Comparison of ENCODE assay signal across 11 cellular contexts in the genomic region with DNA sequence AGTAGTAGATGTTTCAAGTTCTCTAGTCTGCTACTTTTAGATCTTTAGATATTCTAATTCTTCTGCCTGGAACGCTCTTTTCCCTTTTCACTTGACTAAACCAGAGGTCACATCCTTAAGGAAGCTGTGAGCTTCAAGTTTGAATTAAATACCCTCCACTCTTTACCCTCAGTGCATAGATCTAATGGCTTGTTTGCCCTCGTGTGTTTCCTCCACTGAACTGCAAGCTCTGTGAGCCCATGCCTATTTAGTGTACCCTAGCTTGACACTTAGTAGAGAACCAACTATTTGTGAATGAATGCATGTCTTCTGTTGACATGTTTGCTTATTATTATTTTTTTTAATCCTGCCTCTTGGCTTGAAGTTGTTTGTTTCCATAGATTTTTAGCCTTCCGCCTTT.
DNase-seq lines count a peak whose midpoint lies in the region; FAIRE-seq and TF ChIP-seq lines count a peak whose summit lies in the region.
"Had no signal": no experiment of that assay in that cellular context is flagged by ENCODE, and none has a peak within 500 bp of the region (broad histone marks: within the 10 kb centered on the region; RNA-seq: fewer than 3 reads in every experiment).

No MANE protein-coding gene starts in this region.

- no peak overlapping the region for H4K8ac ChIP-seq in H1 (ENCODE audit: extremely low read depth, insufficient read depth, low read length)

- POLR2A ChIA-PET in H1 (lab: Charles Lee; ENCODE audit: partially characterized antibody): no interaction called here

- TF ChIP-seq CTCF in H1 (IDR thresholded peaks at IDR 0.05; ENCODE audit: control extremely low read depth in 1 of 3, insufficient read depth in 1 of 3, low read depth in 1 of 3, low read length in 3 of 3) (peak in 2 of 3 experiments; percentile 37 to 55; a peak in 2 of 4 replicates), retinal pigment epithelial cell (conservative IDR thresholded peaks at IDR 0.05; ENCODE audit: low read depth, low read length) (peak; percentile 28)

- CTCF ChIA-PET in H1 (lab: Charles Lee; ENCODE audit: partially characterized antibody): interaction anchor here (0.6 to 2.6 kb wide), 14 partner anchors 13 to 514 kb away, joined by 3 to 10 read pairs (median 5); partner anchors contain the start of gene PDE5A

- no peak overlapping the region for H4K91ac ChIP-seq in H1 (replicated peaks; ENCODE audit: insufficient read length, low read length)

- H2BK120ac ChIP-seq in H1 (replicated peaks; ENCODE audit: low read depth, low read length): no peak overlapping the region

- H3K36me3 ChIP-seq in H1 (ENCODE audit: control insufficient read depth in 2 of 4, insufficient read depth in 4 of 4, low read length in 3 of 4): peaks cover 0 to 16% (median 5%) of the 10 kb centered on the region in 4 experiments; a peak in 4 of 8 replicates

- TF ChIP-seq POLR2A in H1 (IDR thresholded peaks at IDR 0.05; ENCODE audit: control extremely low read depth in 1 of 2, low read depth in 2 of 2, low read length in 2 of 2): no peak

- peaks cover 0 to 7% of the 10 kb centered on the region in 2 experiments; a peak in 1 of 4 replicates for H3K9me3 ChIP-seq in H1 (ENCODE audit: insufficient read depth in 2 of 2, low read depth in 1 of 2, low read length in 1 of 2)

- no peak overlapping the region for H2BK5ac ChIP-seq in H1 (ENCODE audit: low read depth, low read length)

- H2BK12ac ChIP-seq in H1 (ENCODE audit: low read depth, low read length): no peak overlapping the region

- no peak overlapping the region for H3K4ac ChIP-seq in H1 (replicated peaks; ENCODE audit: insufficient read length, low read depth, low read length)

- H3K4me3 ChIP-seq in H1 (ENCODE audit: extremely low read depth in 1 of 4, insufficient read depth in 2 of 4, low read depth in 3 of 4, low read length in 4 of 4) (no peak overlapping the region), retinal pigment epithelial cell (ENCODE audit: low read length) (no peak overlapping the region)

- H3K23me2 ChIP-seq in H1 (ENCODE audit: low read depth, low read length): no peaks in the 10 kb centered on the region

- H2BK20ac ChIP-seq in H1 (ENCODE audit: low read length): no peak overlapping the region

- TF ChIP-seq RAD21 in H1 (IDR thresholded peaks at IDR 0.05 in 1 of 2, conservative IDR thresholded peaks at IDR 0.05 in 1 of 2; ENCODE audit: low read depth in 2 of 2, low read length in 2 of 2): peak; percentile 69 to 72

- peak; percentile 76 for FAIRE-seq in H1 (lab: Jason Lieb, UNC)

- H2AK5ac ChIP-seq in H1 (ENCODE audit: low read depth, low read length): no peak overlapping the region

- H3K4me1 ChIP-seq in H1 (replicated peaks in 1 of 4; ENCODE audit: control insufficient read depth in 3 of 4, insufficient read depth in 4 of 4, low read length in 3 of 4): no peaks in the 10 kb centered on the region

- TF ChIP-seq EP300 in H1 (IDR thresholded peaks at IDR 0.05; ENCODE audit: borderline replicate concordance in 1 of 2, low read depth in 2 of 2, low read length in 2 of 2): no peak

- no peaks in the 10 kb centered on the region for H3K79me1 ChIP-seq in H1 (ENCODE audit: low read depth, low read length)

- no peak overlapping the region for H3K4me2 ChIP-seq in H1 (ENCODE audit: insufficient read depth in 1 of 2, low read depth in 2 of 2, low read length in 2 of 2)

- no peaks in the 10 kb centered on the region for H3K79me2 ChIP-seq in H1 (ENCODE audit: control insufficient read depth in 1 of 2, insufficient read depth in 2 of 2, low read length in 2 of 2)

- no peaks in the 10 kb centered on the region for H4K20me1 ChIP-seq in H1 (replicated peaks in 1 of 2; ENCODE audit: control insufficient read depth in 1 of 2, insufficient read depth in 2 of 2, low read length in 2 of 2)

- no peak overlapping the region for H2AFZ ChIP-seq in H1 (ENCODE audit: low read length)

- WGBS in H1 (ENCODE audit: extremely low coverage in 1 of 2, insufficient coverage in 1 of 2, insufficient read length in 1 of 2, insufficient replicate concordance in 2 of 2, low coverage in 1 of 2, low lambda C conversion rate in 2 of 2, missing lambda C conversion rate in 1 of 2), 2 experiments: 77% methylated on average over 3 of the region's 3 CpGs; no CpG with 5 or more reads in 1 of the 2 experiments

- no peak overlapping the region for H2BK15ac ChIP-seq in H1 (ENCODE audit: low read length)

- no peak overlapping the region for H3K23ac ChIP-seq in H1 (ENCODE audit: insufficient read length)

- H4K5ac ChIP-seq in H1 (ENCODE audit: insufficient read length, low read depth, low read length): no peak overlapping the region

- H3K27me3 ChIP-seq in H1 (replicated peaks in 1 of 4; ENCODE audit: control insufficient read depth in 3 of 4, extremely low read depth in 1 of 4, insufficient read depth in 3 of 4, low read length in 3 of 4): no peaks in the 10 kb centered on the region

- no peak overlapping the region for H3K18ac ChIP-seq in H1 (ENCODE audit: extremely low read depth, low read length)

- H3K14ac ChIP-seq in H1 (ENCODE audit: insufficient read length): no peak overlapping the region

- DNase-seq in SIG-M5 treated with dmso at 0.1 percent for 504 hours (lab: John Stamatoyannopoulos, UW; ENCODE audit: unreplicated experiment) (peak; percentile 32), SIG-M5 (lab: John Stamatoyannopoulos, UW) (no peak), M059J (ENCODE audit: low read depth) (peak; percentile 31), H1 (ENCODE audit: low read depth in 1 of 2, low spot score in 2 of 2) (no peak), retinal pigment epithelial cell (ENCODE audit: low read depth) (no peak), middle frontal gyrus (ENCODE audit: extremely low spot score, low spot score) (no peak), NCI-H187 treated with DMSO at 0.1 percent for 48 hours (lab: John Stamatoyannopoulos, UW) (no peak), NCI-H1694 (lab: John Stamatoyannopoulos, UW) (no peak)
- DNase-seq: cortex of kidney, posterior cingulate gyrus, substantia nigra had no signal

- no peak overlapping the region for H3K27ac ChIP-seq in H1 (ENCODE audit: low read depth, low read length)

- no peak overlapping the region for H3K56ac ChIP-seq in H1 (replicated peaks; ENCODE audit: insufficient read length, low read depth, low read length)

- no peak overlapping the region for H3K9ac ChIP-seq in H1 (replicated peaks in 1 of 4; ENCODE audit: extremely low read depth in 1 of 4, low read depth in 3 of 4, low read length in 3 of 4)

TF ChIP-seq in H1, 55 proteins besides CTCF, POLR2A, EP300 and RAD21:
- TF ChIP-seq JUN (IDR thresholded peaks at IDR 0.05; ENCODE audit: low read depth, low read length) (no peak), RNF2 (IDR thresholded peaks at IDR 0.05; ENCODE audit: borderline replicate concordance, low read depth, low read length, missing control alignments, poor library complexity, severe bottlenecking) (no peak), TAF1 (IDR thresholded peaks at IDR 0.05; ENCODE audit: low read depth, low read length) (no peak), POU5F1 (IDR thresholded peaks at IDR 0.05; ENCODE audit: low read depth, low read length) (no peak), BRCA1 (IDR thresholded peaks at IDR 0.05; ENCODE audit: low read depth, low read length) (no peak), YY1 (IDR thresholded peaks at IDR 0.05; ENCODE audit: low read depth, low read length) (no peak), KDM1A (IDR thresholded peaks at IDR 0.05; ENCODE audit: borderline replicate concordance, low read length) (no peak), TBP (IDR thresholded peaks at IDR 0.05; ENCODE audit: low read depth, low read length) (no peak), SP1 (IDR thresholded peaks at IDR 0.05; ENCODE audit: low read depth, low read length) (no peak), ZNF274 (IDR thresholded peaks at IDR 0.05; ENCODE audit: borderline replicate concordance, extremely low read depth, low read length) (no peak), SP4 (IDR thresholded peaks at IDR 0.05; ENCODE audit: low read length) (no peak), RXRA (IDR thresholded peaks at IDR 0.05; ENCODE audit: insufficient read depth, low read depth, low read length) (no peak), GTF2F1 (IDR thresholded peaks at IDR 0.05; ENCODE audit: borderline replicate concordance, low read depth, low read length) (no peak), BACH1 (IDR thresholded peaks at IDR 0.05; ENCODE audit: low read length) (no peak), SAP30 (IDR thresholded peaks at IDR 0.05; ENCODE audit: insufficient read depth, insufficient replicate concordance, low read length) (no peak), CTBP2 (IDR thresholded peaks at IDR 0.05; ENCODE audit: borderline replicate concordance, insufficient read depth, insufficient read length, low read length) (no peak)
- TF ChIP-seq, protein P1, sequence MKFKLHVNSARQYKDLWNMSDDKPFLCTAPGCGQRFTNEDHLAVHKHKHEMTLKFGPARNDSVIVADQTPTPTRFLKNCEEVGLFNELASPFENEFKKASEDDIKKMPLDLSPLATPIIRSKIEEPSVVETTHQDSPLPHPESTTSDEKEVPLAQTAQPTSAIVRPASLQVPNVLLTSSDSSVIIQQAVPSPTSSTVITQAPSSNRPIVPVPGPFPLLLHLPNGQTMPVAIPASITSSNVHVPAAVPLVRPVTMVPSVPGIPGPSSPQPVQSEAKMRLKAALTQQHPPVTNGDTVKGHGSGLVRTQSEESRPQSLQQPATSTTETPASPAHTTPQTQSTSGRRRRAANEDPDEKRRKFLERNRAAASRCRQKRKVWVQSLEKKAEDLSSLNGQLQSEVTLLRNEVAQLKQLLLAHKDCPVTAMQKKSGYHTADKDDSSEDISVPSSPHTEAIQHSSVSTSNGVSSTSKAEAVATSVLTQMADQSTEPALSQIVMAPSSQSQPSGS (IDR thresholded peaks at IDR 0.05; ENCODE audit: low read length): no peak

Comparison
In these comparisons a context has a peak if more than half of its experiments do, and no peak if none do; other contexts are left out.
1. DNase-seq: peak in SIG-M5 treated with dmso at 0.1 percent for 504 hours (single experiment) and M059J (single experiment); none in SIG-M5 (single experiment), H1 (0 of 2), retinal pigment epithelial cell (single experiment), middle frontal gyrus (single experiment), NCI-H187 treated with DMSO at 0.1 percent for 48 hours (single experiment) and NCI-H1694 (single experiment).